ENCODE assay signal across 37 cellular contexts in the genomic region with DNA sequence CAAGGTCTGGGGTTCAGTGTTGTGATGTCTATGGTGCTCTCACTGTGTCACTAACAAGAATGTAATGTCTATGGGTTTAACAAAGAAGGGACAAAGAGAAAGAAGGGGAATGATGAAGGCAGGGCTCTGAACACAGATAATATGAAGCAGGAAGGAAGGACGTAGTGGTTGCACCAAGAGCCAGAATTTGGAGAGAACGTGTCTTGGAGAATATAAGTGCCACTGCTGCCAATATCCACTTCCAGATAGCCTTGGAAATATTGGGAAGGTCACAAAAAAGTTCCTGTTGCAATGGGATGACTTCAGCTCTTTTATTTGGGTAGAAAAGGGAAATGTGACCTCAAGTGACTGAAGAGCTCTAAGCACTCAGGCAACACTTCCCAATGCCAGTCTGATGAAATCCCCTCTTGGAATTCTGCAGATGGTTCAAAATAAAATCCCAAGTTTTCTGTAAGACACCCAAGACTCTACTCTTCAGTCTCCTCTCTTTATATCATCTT.
"Had no signal": no experiment of that assay in that cellular context is flagged by ENCODE, and none has a peak within 500 bp of the region (broad histone marks: within the 10 kb centered on the region; RNA-seq: fewer than 3 reads in every experiment).

No MANE protein-coding gene starts in this region.

- H3K27me3 ChIP-seq: adrenal gland, cardiac muscle cell had no signal

- H3K36me3 Mint-ChIP-seq: activated CD4-positive, alpha-beta memory T cell treated with anti-CD3 and anti-CD28 coated beads for 36 hours; activated naive CD4-positive, alpha-beta T cell treated with anti-CD3 and anti-CD28 coated beads, Interleukin-2, amount 50 U/mL, for 72 hours; activated naive CD8-positive, alpha-beta T cell treated with anti-CD3 and anti-CD28 coated beads for 36 hours; brain had no signal

- H3K4me1 Mint-ChIP-seq: activated B cell treated with CpG ODN at 0.5 μM for 24 hours had no signal

- H3K9me3 ChIP-seq: adrenal gland had no signal

- H3K4me1 ChIP-seq: adrenal gland had no signal

- H3K4me3 ChIP-seq: adrenal gland, cardiac muscle cell had no signal

- H3K27ac Mint-ChIP-seq: activated B cell treated with CpG ODN at 0.5 μM for 24 hours; activated CD4-positive, alpha-beta memory T cell treated with anti-CD3 and anti-CD28 coated beads for 36 hours; activated CD4-positive, alpha-beta T cell treated with anti-CD3 and anti-CD28 coated beads, Interleukin-2, amount 10 ng/mL, durations not matched to agents 24 days and 14 days; activated CD8-positive, alpha-beta T cell treated with anti-CD3 and anti-CD28 coated beads for 36 hours; activated naive CD4-positive, alpha-beta T cell treated with anti-CD3 and anti-CD28 coated beads, Interleukin-2, amount 50 U/mL, for 72 hours; activated naive CD8-positive, alpha-beta T cell treated with anti-CD3 and anti-CD28 coated beads for 36 hours; activated T-cell treated with anti-CD3 and anti-CD28 coated beads, Interleukin-2, amount 50 U/mL, for 72 hours; activated T-helper 1 cell treated with anti-CD3 and anti-CD28 coated beads, Interleukin-12 subunit alpha, Interleukin-12 subunit beta, Interleukin-2, Interleukin-4 antibody, amounts not matched to agents 30 ng/mL and 10 ng/mL and 1 ng/mL, durations not matched to agents 14 hours and 24 hours and 36 hours; activated T-helper 17 cell treated with anti-CD3 and anti-CD28 coated beads, Interleukin-2, amount 50 U/mL, for 72 hours; brain; T-helper 1 cell treated with Interleukin-12 subunit alpha and Interleukin-12 subunit beta and Interleukin-4 antibody, amounts not matched to agents 30 μg/mL and 1 μg/mL, for 36 hours; T-helper 2 cell treated with Interferon-gamma antibody and Interleukin-4, amounts not matched to agents 5 μg/mL and 100 μg/mL, for 36 hours had no signal

- DNase-seq: activated B cell treated with CpG ODN at 0.5 μM for 24 hours; activated CD4-positive, alpha-beta memory T cell treated with anti-CD3 and anti-CD28 coated beads for 36 hours; activated CD4-positive, alpha-beta T cell treated with anti-CD3 and anti-CD28 coated beads for 4 hours; activated CD4-positive, alpha-beta T cell treated with anti-CD3 and anti-CD28 coated beads, Interleukin-2, amount 10 ng/mL, durations not matched to agents 24 days and 14 days; activated CD4-positive, alpha-beta T cell treated with anti-CD3 and anti-CD28 coated beads, Interleukin-2, amount 50 U/mL, for 1 hour; activated CD4-positive, alpha-beta T cell treated with anti-CD3 and anti-CD28 coated beads, Interleukin-2, amount 50 U/mL, for 4 hours; activated CD4-positive, CD25-positive, alpha-beta regulatory T cell treated with anti-CD3 and anti-CD28 coated beads, Interleukin-2, amount 50 U/mL, for 72 hours; activated CD8-positive, alpha-beta memory T cell treated with anti-CD3 and anti-CD28 coated beads, Interleukin-2, amount 50 U/mL, for 4 hours; activated CD8-positive, alpha-beta T cell treated with anti-CD3 and anti-CD28 coated beads for 36 hours; activated effector memory CD4-positive, alpha-beta T cell treated with anti-CD3 and anti-CD28 coated beads, Interleukin-2, amount 50 U/mL, for 16 hours; activated gamma-delta T cell treated with Interleukin-2 at 50 U/mL for 16 hours; activated naive CD4-positive, alpha-beta T cell; activated naive CD4-positive, alpha-beta T cell treated with anti-CD3 and anti-CD28 coated beads, Interleukin-2, amount 50 U/mL, for 16 hours; activated naive CD8-positive, alpha-beta T cell treated with anti-CD3 and anti-CD28 coated beads for 36 hours; activated T-cell treated with anti-CD3 and anti-CD28 coated beads for 4 hours; activated T-cell treated with anti-CD3 and anti-CD28 coated beads, Interleukin-2, amount 50 U/mL, for 1 hour; activated T-cell treated with anti-CD3 and anti-CD28 coated beads, Interleukin-2, amount 50 U/mL, for 4 hours; activated T-cell treated with anti-CD3 and anti-CD28 coated beads, Interleukin-2, amount 50 U/mL, for 72 hours; adrenal gland; amniotic stem cell; aorta; caudate nucleus; SW 1271; T-helper 1 cell; T-helper 2 cell; T-helper 9 cell had no signal

- H3K36me3 ChIP-seq: adrenal gland, cardiac muscle cell had no signal

- H3K27ac ChIP-seq: adrenal gland, cardiac muscle cell, VCaP had no signal

- FAIRE-seq: bronchial epithelial cell, TTC549 had no signal

- ATAC-seq: activated CD8-positive, alpha-beta T cell treated with anti-CD3 and anti-CD28 coated beads for 36 hours; activated naive CD4-positive, alpha-beta T cell treated with anti-CD3 and anti-CD28 coated beads, Interleukin-2, amount 50 U/mL, for 72 hours; activated T-cell treated with anti-CD3 and anti-CD28 coated beads, Interleukin-2, amount 50 U/mL, for 4 hours; activated T-cell treated with anti-CD3 and anti-CD28 coated beads, Interleukin-2, amount 50 U/mL, for 72 hours; activated T-helper 17 cell treated with anti-CD3 and anti-CD28 coated beads, Interleukin-2, amount 50 U/mL, for 72 hours had no signal

- H3K9me3 Mint-ChIP-seq: activated B cell treated with CpG ODN at 0.5 μM for 24 hours; activated CD4-positive, alpha-beta memory T cell treated with anti-CD3 and anti-CD28 coated beads for 36 hours; activated CD4-positive, alpha-beta T cell treated with anti-CD3 and anti-CD28 coated beads, Interleukin-2, amount 10 ng/mL, durations not matched to agents 24 days and 14 days; activated CD8-positive, alpha-beta T cell treated with anti-CD3 and anti-CD28 coated beads for 36 hours; activated naive CD8-positive, alpha-beta T cell treated with anti-CD3 and anti-CD28 coated beads for 36 hours; activated T-cell treated with anti-CD3 and anti-CD28 coated beads, Interleukin-2, amount 50 U/mL, for 4 hours; activated T-cell treated with anti-CD3 and anti-CD28 coated beads, Interleukin-2, amount 50 U/mL, for 72 hours; activated T-helper 1 cell treated with anti-CD3 and anti-CD28 coated beads, Interleukin-12 subunit alpha, Interleukin-12 subunit beta, Interleukin-2, Interleukin-4 antibody, amounts not matched to agents 30 ng/mL and 10 ng/mL and 1 ng/mL, durations not matched to agents 14 hours and 24 hours and 36 hours; activated T-helper 17 cell treated with anti-CD3 and anti-CD28 coated beads, Interleukin-2, amount 50 U/mL, for 72 hours; central memory CD8-positive, alpha-beta T cell; T-helper 1 cell treated with Interleukin-12 subunit alpha and Interleukin-12 subunit beta and Interleukin-4 antibody, amounts not matched to agents 30 μg/mL and 1 μg/mL, for 36 hours; T-helper 2 cell treated with Interferon-gamma antibody and Interleukin-4, amounts not matched to agents 5 μg/mL and 100 μg/mL, for 36 hours had no signal

- H3K27me3 Mint-ChIP-seq: activated B cell treated with CpG ODN at 0.5 μM for 24 hours; activated CD4-positive, alpha-beta memory T cell treated with anti-CD3 and anti-CD28 coated beads for 36 hours; activated CD8-positive, alpha-beta T cell treated with anti-CD3 and anti-CD28 coated beads for 36 hours; activated naive CD8-positive, alpha-beta T cell treated with anti-CD3 and anti-CD28 coated beads for 36 hours; activated T-helper 17 cell treated with anti-CD3 and anti-CD28 coated beads, Interleukin-2, amount 50 U/mL, for 72 hours; brain; central memory CD8-positive, alpha-beta T cell had no signal

- H3K4me3 Mint-ChIP-seq: activated B cell treated with CpG ODN at 0.5 μM for 24 hours; activated CD4-positive, alpha-beta memory T cell treated with anti-CD3 and anti-CD28 coated beads for 36 hours; activated CD4-positive, alpha-beta T cell treated with anti-CD3 and anti-CD28 coated beads, Interleukin-2, amount 10 ng/mL, durations not matched to agents 24 days and 14 days; activated CD8-positive, alpha-beta T cell treated with anti-CD3 and anti-CD28 coated beads for 36 hours; activated naive CD8-positive, alpha-beta T cell treated with anti-CD3 and anti-CD28 coated beads for 36 hours; activated T-cell treated with anti-CD3 and anti-CD28 coated beads, Interleukin-2, amount 50 U/mL, for 4 hours; activated T-cell treated with anti-CD3 and anti-CD28 coated beads, Interleukin-2, amount 50 U/mL, for 72 hours; activated T-helper 1 cell treated with anti-CD3 and anti-CD28 coated beads, Interleukin-12 subunit alpha, Interleukin-12 subunit beta, Interleukin-2, Interleukin-4 antibody, amounts not matched to agents 30 ng/mL and 10 ng/mL and 1 ng/mL, durations not matched to agents 14 hours and 24 hours and 36 hours; activated T-helper 17 cell treated with anti-CD3 and anti-CD28 coated beads, Interleukin-2, amount 50 U/mL, for 72 hours; brain; central memory CD8-positive, alpha-beta T cell; T-helper 1 cell treated with Interleukin-12 subunit alpha and Interleukin-12 subunit beta and Interleukin-4 antibody, amounts not matched to agents 30 μg/mL and 1 μg/mL, for 36 hours; T-helper 2 cell treated with Interferon-gamma antibody and Interleukin-4, amounts not matched to agents 5 μg/mL and 100 μg/mL, for 36 hours had no signal
